In the genomic region with DNA sequence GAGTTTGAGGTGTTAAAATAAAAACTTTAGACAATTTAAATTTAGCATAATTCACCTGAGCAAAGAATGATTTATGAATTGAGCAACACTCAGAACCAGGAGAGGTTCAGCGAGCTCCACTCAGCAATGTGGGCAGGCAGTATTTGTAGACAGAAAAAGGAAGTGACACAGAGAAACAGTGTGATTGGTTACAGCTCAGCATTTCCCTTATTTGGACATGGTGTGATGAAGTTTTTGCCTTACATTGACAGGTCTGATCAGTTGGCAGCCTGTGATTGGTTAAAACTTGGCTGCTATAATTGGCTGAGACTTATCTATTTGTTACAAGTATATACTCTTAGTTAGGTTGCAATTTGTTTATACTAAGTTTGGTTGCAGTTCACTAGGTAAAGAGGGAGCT, we compare ENCODE assay signal across 15 cellular contexts.
"Had no signal": no experiment of that assay in that cellular context is flagged by ENCODE, and none has a peak within 500 bp of the region (broad histone marks: within the 10 kb centered on the region; RNA-seq: fewer than 3 reads in every experiment).

No MANE protein-coding gene starts in this region.

- H3K9ac ChIP-seq: parathyroid adenoma had no signal

- H3K27me3 ChIP-seq: breast epithelium, stomach had no signal

- DNase-seq: activated CD4-positive, alpha-beta T cell treated with anti-CD3 and anti-CD28 coated beads for 4 hours; activated CD8-positive, alpha-beta memory T cell treated with anti-CD3 and anti-CD28 coated beads, Interleukin-2, amount 50 U/mL, for 48 hours; activated CD8-positive, alpha-beta T cell treated with anti-CD3 and anti-CD28 coated beads, Interleukin-2, amount 10 ng/mL, durations not matched to agents 7 days and 5 days; aorta; endodermal cell; left colon; naive thymus-derived CD4-positive, alpha-beta T cell; retina; stimulated activated CD4-positive, alpha-beta T cell treated with anti-CD3 and anti-CD28 coated beads, Interleukin-4, amount 100 ng/mL, for 24 hours; stomach; WERI-Rb-1 had no signal

- H3K36me3 ChIP-seq: breast epithelium, stomach, thoracic aorta, WERI-Rb-1 had no signal

- H2AFZ ChIP-seq: parathyroid adenoma had no signal

- H3K9me3 ChIP-seq: breast epithelium, thoracic aorta had no signal

- ATAC-seq: activated CD8-positive, alpha-beta T cell treated with anti-CD3 and anti-CD28 coated beads, Interleukin-2, amount 10 ng/mL, durations not matched to agents 7 days and 5 days; left colon; naive thymus-derived CD4-positive, alpha-beta T cell had no signal

- H3K4me3 ChIP-seq: breast epithelium, lung, stomach, thoracic aorta had no signal

- H3K27ac ChIP-seq: breast epithelium, parathyroid adenoma, stomach, thoracic aorta, WERI-Rb-1 had no signal

- H3K79me2 ChIP-seq: parathyroid adenoma had no signal

- H3K4me1 ChIP-seq: breast epithelium, parathyroid adenoma, stomach had no signal
